11 cellular contexts compared by ENCODE assay signal in the genomic region with DNA sequence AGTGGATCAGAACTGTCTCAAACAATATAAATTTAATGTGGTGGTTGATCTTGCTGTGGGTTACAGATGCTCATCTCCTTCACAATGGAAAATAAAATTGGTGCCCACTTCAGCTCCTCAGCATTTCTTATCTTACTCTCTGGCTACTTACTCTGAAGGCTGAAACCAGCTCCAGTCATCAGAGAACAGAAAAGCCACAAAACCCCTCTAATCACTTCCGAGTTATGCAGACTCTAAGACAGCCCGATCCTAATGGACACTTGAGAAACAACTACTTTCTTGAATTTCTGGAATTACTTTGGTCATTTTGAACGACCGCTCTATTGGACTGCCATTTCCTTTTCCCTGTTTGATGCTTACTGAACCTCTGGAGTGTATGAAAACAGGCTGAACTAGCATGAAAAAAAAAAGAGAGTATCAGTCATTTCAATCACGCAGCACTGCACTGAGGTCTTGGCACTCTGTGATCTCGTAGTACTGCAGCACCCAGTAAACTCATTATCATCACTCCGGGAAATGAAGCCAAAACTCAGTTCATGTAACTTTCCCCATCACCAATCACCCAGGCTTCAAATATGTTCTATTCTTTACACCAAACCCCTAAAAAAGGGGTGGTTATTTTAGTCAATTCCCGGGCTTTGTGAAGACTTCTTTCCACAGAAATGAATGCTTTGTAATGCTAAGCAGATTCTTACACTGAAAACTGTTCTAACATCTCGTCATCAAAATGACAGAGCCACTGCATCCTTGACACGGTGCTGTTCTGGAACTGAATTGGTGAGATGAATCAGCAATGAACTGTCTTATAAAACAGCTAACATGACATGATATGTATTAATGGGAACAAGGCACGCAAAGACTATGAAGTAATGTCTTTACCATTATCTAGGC. TPM values are rescaled to one million over a fixed set of nuclear protein-coding genes. Genes with fewer than 3 reads are reported as not detected.
DNase-seq lines count a peak whose midpoint lies in the region; ATAC-seq, FAIRE-seq and TF ChIP-seq lines count a peak whose summit lies in the region.
"Had no signal": no experiment of that assay in that cellular context is flagged by ENCODE, and none has a peak within 500 bp of the region (broad histone marks: within the 10 kb centered on the region; RNA-seq: fewer than 3 reads in every experiment).

No MANE protein-coding gene starts in this region.

- H3K27ac ChIP-seq in GM23338 (ENCODE audit: low read depth) (no peak overlapping the region), K562 (ENCODE audit: extremely low read depth, low read depth, low read length) (no peak overlapping the region), osteoblast (ENCODE audit: low read depth, low read length) (peak overlapping the region; percentile 77)
- H3K27ac ChIP-seq: VCaP had no signal

- TF ChIP-seq CTCF in GM23338 (conservative IDR thresholded peaks at IDR 0.05; ENCODE audit: low read depth in 2 of 2) (no peak), K562 (IDR thresholded peaks at IDR 0.05 in 2 of 3, conservative IDR thresholded peaks at IDR 0.05 in 1 of 3; ENCODE audit: insufficient read depth in 2 of 3, low read depth in 1 of 3, low read length in 3 of 3) (no peak), osteoblast (IDR thresholded peaks at IDR 0.05; ENCODE audit: extremely low read depth, low read depth, low read length) (no peak)

- H4K20me1 ChIP-seq in GM23338 (replicated peaks; ENCODE audit: insufficient read depth) = no peaks in the 10 kb centered on the region
- no peaks in the 10 kb centered on the region for H4K20me1 ChIP-seq in K562 (replicated peaks; ENCODE audit: control insufficient read depth, insufficient read depth, low read length)
- H4K20me1 ChIP-seq in osteoblast (ENCODE audit: insufficient read depth, low read length) = no peaks in the 10 kb centered on the region

- H3K36me3 Mint-ChIP-seq in GM23338 (ENCODE audit: low read depth) = peaks cover 33% of the 10 kb centered on the region

- in situ Hi-C loops in K562 (cut with MboI) = no loop called here

- no peak for TF ChIP-seq EP300 in K562 (IDR thresholded peaks at IDR 0.05; ENCODE audit: low read length)

- intact Hi-C loops in K562 (cut with micrococcal nuclease) (no loop called here), Right ventricle myocardium inferior (cut with DNase I) (no loop called here)

- H3K36me3 ChIP-seq in GM23338 (ENCODE audit: insufficient read depth) (peaks cover 17% of the 10 kb centered on the region), K562 (ENCODE audit: control insufficient read depth, insufficient read depth, low read length) (no peaks in the 10 kb centered on the region), osteoblast (ENCODE audit: insufficient read depth, low read length) (no peaks in the 10 kb centered on the region)

- no peak overlapping the region for H3K9ac ChIP-seq in K562 (ENCODE audit: insufficient read depth in 1 of 2, low read depth in 2 of 2, low read length in 2 of 2)

- peaks cover 62% of the 10 kb centered on the region for H3K4me1 Mint-ChIP-seq in GM23338

- H3K4me2 ChIP-seq in GM23338 = peak overlapping the region; percentile 41; the same call in 1 of the 2 replicates
- H3K4me2 ChIP-seq in K562 (ENCODE audit: insufficient read depth, low read length) = no peak overlapping the region
- H3K4me2 ChIP-seq in osteoblast (ENCODE audit: insufficient read depth, low read length) = peak overlapping the region; percentile 46

- no peak overlapping the region for H2AFZ ChIP-seq in GM23338
- H2AFZ ChIP-seq in K562 (ENCODE audit: low read depth, low read length) = no peak overlapping the region
- no peak overlapping the region for H2AFZ ChIP-seq in osteoblast (ENCODE audit: low read length)

- H3F3A ChIP-seq in GM23338 (replicated peaks; ENCODE audit: low read depth) = no peaks in the 10 kb centered on the region

- H3K9me2 ChIP-seq in GM23338 (ENCODE audit: insufficient read depth) = no peaks in the 10 kb centered on the region

- POLR2A ChIA-PET in K562 (lab: Yijun Ruan, JAX) = no interaction called here

- no TSS peak for BruUV-seq in K562 (replicated peaks; lab: Mats Ljungman, UMichigan)

- peaks cover 43% of the 10 kb centered on the region for H3K79me2 ChIP-seq in GM23338 (replicated peaks; ENCODE audit: insufficient read depth)
- no peaks in the 10 kb centered on the region for H3K79me2 ChIP-seq in K562 (ENCODE audit: control insufficient read depth, insufficient read depth, low read length)
- peaks cover 92% of the 10 kb centered on the region for H3K79me2 ChIP-seq in osteoblast (ENCODE audit: insufficient read depth, low read length)

- H3K9me3 ChIP-seq in K562 (replicated peaks; ENCODE audit: control insufficient read depth, insufficient read depth, low read depth, low read length) (peaks cover 3% of the 10 kb centered on the region; the same call in 1 of the 2 replicates), osteoblast (ENCODE audit: low read depth, low read length) (no peaks in the 10 kb centered on the region)

- WGBS in K562 (ENCODE audit: insufficient coverage, low coverage, missing lambda C conversion rate) = 4% methylated on average over 11 of the region's 11 CpGs

- no peak overlapping the region for H3K4me3 Mint-ChIP-seq in GM23338
- H3K4me3 Mint-ChIP-seq: naive B cell had no signal

- peaks cover 11% of the 10 kb centered on the region for H3K27me3 Mint-ChIP-seq in GM23338 (ENCODE audit: insufficient read depth, low read depth, poor library complexity)
- H3K27me3 Mint-ChIP-seq: naive B cell had no signal

- H3K4me3 ChIP-seq in GM23338 (no peak overlapping the region), K562 (no peak overlapping the region), osteoblast (ENCODE audit: insufficient read depth, low read length) (no peak overlapping the region)

- H3K27ac Mint-ChIP-seq in GM23338 = no peak overlapping the region

- no peak for TF ChIP-seq POLR2A in K562 (conservative IDR thresholded peaks at IDR 0.05)

- H3K4me1 ChIP-seq in GM23338 (ENCODE audit: insufficient read depth) (peaks cover 50% of the 10 kb centered on the region), K562 (replicated peaks in 1 of 2; ENCODE audit: control insufficient read depth in 2 of 2, insufficient read depth in 2 of 2, low read length in 2 of 2) (no peaks in the 10 kb centered on the region; a peak in 1 of 5 replicates), osteoblast (ENCODE audit: insufficient read depth, low read length) (peaks cover 25% of the 10 kb centered on the region)

- ATAC-seq in GM23338 (no peak), K562 (no peak), Right ventricle myocardium inferior (no peak)

- peak; percentile 40 for FAIRE-seq in K562 (lab: Jason Lieb, UNC)
- FAIRE-seq in HTR-8/SVneo (lab: Jason Lieb, UNC) = no peak

- H3K9me1 ChIP-seq in K562 (ENCODE audit: control insufficient read depth, insufficient read depth, low read length) = no peaks in the 10 kb centered on the region

- peaks cover 28% of the 10 kb centered on the region for H3K9me3 Mint-ChIP-seq in GM23338

- H3K27me3 ChIP-seq in GM23338 (ENCODE audit: insufficient read depth) (no peaks in the 10 kb centered on the region), K562 (ENCODE audit: control insufficient read depth in 2 of 2, insufficient read depth in 2 of 2, low read length in 2 of 2) (peaks cover 0 to 3% of the 10 kb centered on the region in 2 experiments; a peak in 2 of 5 replicates), osteoblast (ENCODE audit: insufficient read depth, low read length) (no peaks in the 10 kb centered on the region)

- TF ChIP-seq RAD21 in K562 (CRISPR knock-in tag; conservative IDR thresholded peaks at IDR 0.05 in 1 of 2, IDR thresholded peaks at IDR 0.05 in 1 of 2) = no peak

- CTCF ChIA-PET in K562 (lab: Yijun Ruan, JAX; ENCODE audit: low intra/inter-chr PET ratio) = no interaction called here

- DNase-seq in Daoy (ENCODE audit: low read depth) = peak; percentile 58
- DNase-seq in GM23338 (ENCODE audit: low spot score) = no peak
- DNase-seq in K562 (ENCODE audit: extremely low read depth in 1 of 4, low spot score in 3 of 4) = no peak
- DNase-seq in osteoblast (ENCODE audit: insufficient read length, low spot score, missing footprints) = no peak
- DNase-seq in Right ventricle myocardium inferior (ENCODE audit: missing footprints) = no peak
- no peak for DNase-seq in HTR-8/SVneo (ENCODE audit: insufficient read length, low spot score)
- DNase-seq in NCI-H446 treated with DMSO at 0.1 percent for 48 hours (lab: John Stamatoyannopoulos, UW) = no peak
- DNase-seq: aorta; naive B cell; stimulated activated CD4-positive, alpha-beta T cell treated with anti-CD3 and anti-CD28 coated beads, Interleukin-2, amount 100 ng/mL, for 48 hours had no signal

TF ChIP-seq in GM23338, 12 proteins besides CTCF, POLR2A, EP300 and RAD21:
- no peak for TF ChIP-seq EZH2 (IDR thresholded peaks at IDR 0.05; ENCODE audit: low read depth, unreplicated experiment)
TF ChIP-seq in GM23338: peak in this region for 0.

TF ChIP-seq in K562, 482 proteins besides CTCF, POLR2A, EP300 and RAD21 (continues in another document):
- TF ChIP-seq NR2C1 (IDR thresholded peaks at IDR 0.05) = no peak
- no peak for TF ChIP-seq NR2C1 (tag; IDR thresholded peaks at IDR 0.05)

RNA-seq across cellular contexts. Expression of gene TSPAN5, which starts 54.5 kb away (rescaled TPM):
- total RNA-seq in Daoy (2014; rRNA removed; shearing (Covaris generic)) = 13.4 and 13.6 TPM in 2 replicates
- 21.5 and 24.6 TPM in 2 replicates for total RNA-seq in GM23338 (2014; rRNA removed; shearing (Covaris generic))
- polyA plus RNA-seq in GM23338 (2016; fragmentation: Nextera tagmentation; extraction: Ambion mirVana) (18.2 and 18.6 TPM in 2 replicates), K562 (2011; rRNA removed) (0.60 and 6.6 TPM in 2 replicates), K562 (2014; fragmentation: Illumina TruSeq; extraction: Trizol) (0.88 and 1.1 TPM in 2 replicates), K562 (2014; fragmentation: Nextera tagmentation; extraction: Ambion mirVana) (under 1 TPM; 0.59 to 0.73 TPM), K562 (2014; rRNA removed) (0.62 and 1.2 TPM in 2 replicates)
- 1.8 and 1.9 TPM in 2 replicates for total RNA-seq in K562 (2011; cell fraction: chromatin; rRNA removed; ENCODE audit: low replicate concordance)
- total RNA-seq in K562 (2011; cell fraction: nucleolus; rRNA removed) = 0.79 and 3.2 TPM in 2 replicates
- 0.59 and 2.9 TPM in 2 replicates for total RNA-seq in K562 (2011; cell fraction: nucleoplasm; rRNA removed)
- total RNA-seq in K562 (2014; rRNA removed) (0.61 and 0.86 TPM in 2 replicates), K562 (2014; rRNA removed; fragmentation: Illumina TruSeq; extraction: Trizol) (0.69 and 0.80 TPM in 2 replicates), K562 (2015; rRNA removed; fragmentation: Illumina TruSeq; extraction: Trizol) (0.38 and 0.58 TPM in 2 replicates), K562 (2021) (1.5 TPM in 2 replicates), osteoblast (36.9 and 41.8 TPM in 2 replicates), Right ventricle myocardium inferior (2.1 TPM)
- 0.59 and 3.8 TPM in 2 replicates for polyA plus RNA-seq in K562 (2011; cell fraction: cytosol; rRNA removed)
- polyA plus RNA-seq in K562 (2011; cell fraction: nucleus; rRNA removed) = 0.51 and 3.1 TPM in 2 replicates
- 1.2 and 1.5 TPM in 2 replicates for polyA plus RNA-seq in K562 (2012)
- 0.93 and 5.2 TPM in 2 replicates for polyA minus RNA-seq in K562 (2011; rRNA and poly(A)+ RNA removed)
- polyA minus RNA-seq in K562 (2011; cell fraction: cytosol; rRNA and poly(A)+ RNA removed) = 4.5 TPM in 1 of 2 replicates, not detected in the other
- 0.22 and 1.9 TPM in 2 replicates for polyA minus RNA-seq in K562 (2011; cell fraction: nucleus; rRNA and poly(A)+ RNA removed)
